35 cellular contexts compared by ENCODE assay signal in genomic region chr4:80452055-80452454, GRCh38.
"Had no signal": no experiment of that assay in that cellular context is flagged by ENCODE, and none has a peak within 500 bp of the region (broad histone marks: within the 10 kb centered on the region; RNA-seq: fewer than 3 reads in every experiment).

No MANE protein-coding gene starts in this region.

- H3K4me3 ChIP-seq: ascending aorta, breast epithelium, cardiac muscle cell, colonic mucosa, dorsolateral prefrontal cortex, esophagus muscularis mucosa, gastroesophageal sphincter, heart right ventricle, hepatocyte had no signal

- H3K4me1 Mint-ChIP-seq: activated B cell treated with CpG ODN at 0.5 μM for 24 hours; activated CD8-positive, alpha-beta memory T cell treated with anti-CD3 and anti-CD28 coated beads, Interleukin-2, amount 10 ng/mL, durations not matched to agents 7 days and 5 days; activated naive CD4-positive, alpha-beta T cell treated with anti-CD3 and anti-CD28 coated beads, Interleukin-2, amount 50 U/mL, for 24 hours; activated naive CD8-positive, alpha-beta T cell treated with anti-CD3 and anti-CD28 coated beads for 36 hours; activated naive CD8-positive, alpha-beta T cell treated with anti-CD3 and anti-CD28 coated beads, Interleukin-2, amount 50 U/mL, for 24 hours; brain; endodermal cell; T-helper 17 cell had no signal

- H3K4me3 Mint-ChIP-seq: activated B cell treated with CpG ODN at 0.5 μM for 24 hours; activated CD4-positive, alpha-beta memory T cell treated with anti-CD3 and anti-CD28 coated beads for 36 hours; activated CD8-positive, alpha-beta memory T cell treated with anti-CD3 and anti-CD28 coated beads, Interleukin-2, amount 10 ng/mL, durations not matched to agents 7 days and 5 days; activated CD8-positive, alpha-beta T cell treated with anti-CD3 and anti-CD28 coated beads, Interleukin-2, amount 10 ng/mL, durations not matched to agents 7 days and 5 days; activated naive CD4-positive, alpha-beta T cell treated with anti-CD3 and anti-CD28 coated beads for 36 hours; activated naive CD4-positive, alpha-beta T cell treated with anti-CD3 and anti-CD28 coated beads, Interleukin-2, amount 50 U/mL, for 24 hours; activated naive CD8-positive, alpha-beta T cell treated with anti-CD3 and anti-CD28 coated beads for 36 hours; activated naive CD8-positive, alpha-beta T cell treated with anti-CD3 and anti-CD28 coated beads, Interleukin-2, amount 50 U/mL, for 24 hours; activated T-helper 1 cell treated with anti-CD3 and anti-CD28 coated beads, Interleukin-12 subunit alpha, Interleukin-12 subunit beta, Interleukin-2, Interleukin-4 antibody, amounts not matched to agents 30 ng/mL and 10 ng/mL and 1 ng/mL, durations not matched to agents 14 hours and 24 hours and 36 hours; brain; endodermal cell; T-helper 17 cell; T-helper 2 cell treated with Interferon-gamma antibody and Interleukin-4, amounts not matched to agents 5 μg/mL and 100 μg/mL, for 36 hours had no signal

- H3K4me2 ChIP-seq: hepatocyte had no signal

- H3K36me3 ChIP-seq: ascending aorta, breast epithelium, cardiac muscle cell, colonic mucosa, esophagus muscularis mucosa, gastroesophageal sphincter, heart right ventricle, WERI-Rb-1 had no signal

- H3K27me3 Mint-ChIP-seq: activated B cell treated with CpG ODN at 0.5 μM for 24 hours; activated CD4-positive, alpha-beta memory T cell treated with anti-CD3 and anti-CD28 coated beads for 36 hours; activated CD8-positive, alpha-beta memory T cell treated with anti-CD3 and anti-CD28 coated beads, Interleukin-2, amount 10 ng/mL, durations not matched to agents 7 days and 5 days; activated naive CD4-positive, alpha-beta T cell treated with anti-CD3 and anti-CD28 coated beads, Interleukin-2, amount 50 U/mL, for 24 hours; activated naive CD8-positive, alpha-beta T cell treated with anti-CD3 and anti-CD28 coated beads for 36 hours; activated naive CD8-positive, alpha-beta T cell treated with anti-CD3 and anti-CD28 coated beads, Interleukin-2, amount 50 U/mL, for 24 hours; brain; T-helper 17 cell had no signal

- H3K27me3 ChIP-seq: ascending aorta, breast epithelium, cardiac muscle cell, colonic mucosa, dorsolateral prefrontal cortex, esophagus muscularis mucosa, foreskin keratinocyte, gastroesophageal sphincter, heart right ventricle, hepatocyte had no signal

- H3K9me3 Mint-ChIP-seq: activated B cell treated with CpG ODN at 0.5 μM for 24 hours; activated T-helper 1 cell treated with anti-CD3 and anti-CD28 coated beads, Interleukin-12 subunit alpha, Interleukin-12 subunit beta, Interleukin-2, Interleukin-4 antibody, amounts not matched to agents 30 ng/mL and 10 ng/mL and 1 ng/mL, durations not matched to agents 14 hours and 24 hours and 36 hours; activated T-helper 2 cell treated with anti-CD3 and anti-CD28 coated beads, Interferon-gamma antibody, Interleukin-2, Interleukin-4, amounts not matched to agents 10 μg/mL and 5 μg/mL and 100 μg/mL, durations not matched to agents 14 hours and 24 hours and 36 hours; endodermal cell; T-helper 2 cell treated with Interferon-gamma antibody and Interleukin-4, amounts not matched to agents 5 μg/mL and 100 μg/mL, for 36 hours had no signal

- H3K36me3 Mint-ChIP-seq: brain had no signal

- ATAC-seq: activated CD4-positive, CD25-positive, alpha-beta regulatory T cell treated with anti-CD3 and anti-CD28 coated beads, Interleukin-2, amount 50 U/mL, for 24 hours; activated CD8-positive, alpha-beta memory T cell treated with anti-CD3 and anti-CD28 coated beads, Interleukin-2, amount 10 ng/mL, durations not matched to agents 7 days and 5 days; activated CD8-positive, alpha-beta T cell treated with anti-CD3 and anti-CD28 coated beads, Interleukin-2, amount 10 ng/mL, durations not matched to agents 7 days and 5 days; activated naive CD8-positive, alpha-beta T cell treated with anti-CD3 and anti-CD28 coated beads, Interleukin-2, amount 50 U/mL, for 24 hours; foreskin keratinocyte; gastroesophageal sphincter; heart right ventricle; T-helper 17 cell had no signal

- H3K4me1 ChIP-seq: ascending aorta, breast epithelium, colonic mucosa, esophagus muscularis mucosa, gastroesophageal sphincter, heart right ventricle had no signal

- H3K27ac ChIP-seq: ascending aorta, breast epithelium, cardiac muscle cell, colonic mucosa, dorsolateral prefrontal cortex, esophagus muscularis mucosa, foreskin keratinocyte, gastroesophageal sphincter, heart right ventricle, hepatocyte, WERI-Rb-1 had no signal

- DNase-seq: activated B cell treated with CpG ODN at 0.5 μM for 24 hours; activated CD4-positive, alpha-beta memory T cell treated with anti-CD3 and anti-CD28 coated beads for 36 hours; activated CD4-positive, alpha-beta T cell treated with anti-CD3 and anti-CD28 coated beads for 48 hours; activated CD8-positive, alpha-beta memory T cell treated with anti-CD3 and anti-CD28 coated beads, Interleukin-2, amount 10 ng/mL, durations not matched to agents 7 days and 5 days; activated CD8-positive, alpha-beta memory T cell treated with anti-CD3 and anti-CD28 coated beads, Interleukin-2, amount 50 U/mL, for 4 hours; activated CD8-positive, alpha-beta T cell treated with anti-CD3 and anti-CD28 coated beads, Interleukin-2, amount 10 ng/mL, durations not matched to agents 7 days and 5 days; activated effector memory CD4-positive, alpha-beta T cell treated with anti-CD3 and anti-CD28 coated beads, Interleukin-2, amount 50 U/mL, for 16 hours; activated naive CD4-positive, alpha-beta T cell treated with anti-CD3 and anti-CD28 coated beads for 36 hours; activated naive CD8-positive, alpha-beta T cell treated with anti-CD3 and anti-CD28 coated beads for 36 hours; activated naive CD8-positive, alpha-beta T cell treated with anti-CD3 and anti-CD28 coated beads, Interleukin-2, amount 50 U/mL, for 24 hours; activated T-cell treated with anti-CD3 and anti-CD28 coated beads, Interleukin-2, amount 50 U/mL, for 1 hour; activated T-cell treated with anti-CD3 and anti-CD28 coated beads, Interleukin-2, amount 50 U/mL, for 48 hours; central memory CD4-positive, alpha-beta T cell; cerebellar nuclear complex; colonic mucosa; dorsolateral prefrontal cortex; effector memory CD4-positive, alpha-beta T cell; endodermal cell; foreskin keratinocyte; heart right ventricle; T-helper 17 cell; T1000; WERI-Rb-1 had no signal

- H3K27ac Mint-ChIP-seq: activated B cell treated with CpG ODN at 0.5 μM for 24 hours; activated CD4-positive, alpha-beta memory T cell treated with anti-CD3 and anti-CD28 coated beads for 36 hours; activated CD8-positive, alpha-beta memory T cell treated with anti-CD3 and anti-CD28 coated beads, Interleukin-2, amount 10 ng/mL, durations not matched to agents 7 days and 5 days; activated CD8-positive, alpha-beta T cell treated with anti-CD3 and anti-CD28 coated beads, Interleukin-2, amount 10 ng/mL, durations not matched to agents 7 days and 5 days; activated naive CD4-positive, alpha-beta T cell treated with anti-CD3 and anti-CD28 coated beads for 36 hours; activated naive CD4-positive, alpha-beta T cell treated with anti-CD3 and anti-CD28 coated beads, Interleukin-2, amount 50 U/mL, for 24 hours; activated naive CD8-positive, alpha-beta T cell treated with anti-CD3 and anti-CD28 coated beads for 36 hours; activated naive CD8-positive, alpha-beta T cell treated with anti-CD3 and anti-CD28 coated beads, Interleukin-2, amount 50 U/mL, for 24 hours; activated T-helper 1 cell treated with anti-CD3 and anti-CD28 coated beads, Interleukin-12 subunit alpha, Interleukin-12 subunit beta, Interleukin-2, Interleukin-4 antibody, amounts not matched to agents 30 ng/mL and 10 ng/mL and 1 ng/mL, durations not matched to agents 14 hours and 24 hours and 36 hours; activated T-helper 2 cell treated with anti-CD3 and anti-CD28 coated beads, Interferon-gamma antibody, Interleukin-2, Interleukin-4, amounts not matched to agents 10 μg/mL and 5 μg/mL and 100 μg/mL, durations not matched to agents 14 hours and 24 hours and 36 hours; brain; endodermal cell; T-helper 17 cell; T-helper 2 cell treated with Interferon-gamma antibody and Interleukin-4, amounts not matched to agents 5 μg/mL and 100 μg/mL, for 36 hours had no signal

- H2AFZ ChIP-seq: hepatocyte had no signal

- H3K9me3 ChIP-seq: ascending aorta, breast epithelium, colonic mucosa, esophagus muscularis mucosa, gastroesophageal sphincter, heart right ventricle had no signal

- H3K79me2 ChIP-seq: hepatocyte had no signal
